ENCODE assay signal across 16 cellular contexts in the genomic region with DNA sequence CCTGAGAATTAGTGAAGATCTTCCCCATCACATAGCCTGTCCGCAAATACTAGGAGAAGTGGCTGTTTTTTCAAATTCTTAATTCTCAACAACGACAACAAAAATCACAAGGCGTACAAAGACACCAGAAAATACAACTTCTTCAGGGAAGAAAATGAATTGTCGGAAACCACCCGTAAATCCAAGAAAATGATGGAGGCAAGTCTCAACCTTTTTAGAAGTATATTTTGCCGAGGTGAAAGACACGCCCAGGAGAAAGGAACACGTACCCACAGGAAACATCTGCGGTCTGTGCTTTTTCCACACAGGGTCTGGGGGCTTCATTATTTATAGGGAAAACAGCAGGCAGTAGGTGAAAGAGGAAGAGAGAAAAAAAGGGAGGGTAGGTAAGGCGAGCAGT.
"Had no signal": no experiment of that assay in that cellular context is flagged by ENCODE, and none has a peak within 500 bp of the region (broad histone marks: within the 10 kb centered on the region; RNA-seq: fewer than 3 reads in every experiment).

No MANE protein-coding gene starts in this region.

- DNase-seq: effector CD4-positive, alpha-beta T cell; gastrocnemius medialis; glutamatergic neuron; kidney glomerular epithelial cell; mesendoderm; naive thymus-derived CD4-positive, alpha-beta T cell; occipital lobe; pancreas; right cardiac atrium; small intestine; stimulated activated CD4-positive, alpha-beta T cell treated with anti-CD3 and anti-CD28 coated beads, Interleukin-12 subunit alpha, Interleukin-12 subunit beta, amount 100 ng/mL, for 4 hours; stimulated activated naive CD4-positive, alpha-beta T cell; stomach; substantia nigra; trophoblast cell had no signal

- ATAC-seq: gastrocnemius medialis; naive thymus-derived CD4-positive, alpha-beta T cell; pancreas; right cardiac atrium had no signal

- H3K27me3 ChIP-seq: gastrocnemius medialis, pancreas had no signal

- H3K36me3 ChIP-seq: gastrocnemius medialis, pancreas, stomach had no signal

- H3K4me1 ChIP-seq: gastrocnemius medialis, pancreas, stomach had no signal

- H3K27ac ChIP-seq: coronary artery, gastrocnemius medialis, pancreas, stomach had no signal

- H3K9me3 ChIP-seq: gastrocnemius medialis, pancreas had no signal

- H3K4me3 ChIP-seq: coronary artery, gastrocnemius medialis, pancreas, stomach had no signal
